30 cellular contexts compared by ENCODE assay signal in genomic region chr6:35463292-35463691, GRCh38. TPM values are rescaled to one million over a fixed set of nuclear protein-coding genes. Genes with fewer than 3 reads are reported as not detected.
DNase-seq lines count a peak whose midpoint lies in the region; ATAC-seq, FAIRE-seq and TF ChIP-seq lines count a peak whose summit lies in the region.
"Had no signal": no experiment of that assay in that cellular context is flagged by ENCODE, and none has a peak within 500 bp of the region (broad histone marks: within the 10 kb centered on the region; RNA-seq: fewer than 3 reads in every experiment).

No MANE protein-coding gene starts in this region.

- H3K27ac ChIP-seq in liver (ENCODE audit: low read depth in 1 of 2, low read length in 2 of 2) (no peak overlapping the region), HepG2 (ENCODE audit: extremely low read length, insufficient read depth, low read length) (no peak overlapping the region), uterus (no peak overlapping the region)
- H3K27ac ChIP-seq: 22Rv1, A549, BLaER1 had no signal

- H3K9me3 Mint-ChIP-seq in neural crest cell (no peaks in the 10 kb centered on the region), chondrocyte (ENCODE audit: low read depth) (no peaks in the 10 kb centered on the region)
- H3K9me3 Mint-ChIP-seq: CD4-positive, alpha-beta memory T cell; CD4-positive, CD25-positive, alpha-beta regulatory T cell; CD8-positive, alpha-beta memory T cell had no signal

- H3K4me1 Mint-ChIP-seq in neural crest cell (peaks cover 9% of the 10 kb centered on the region), chondrocyte (ENCODE audit: low read depth) (peaks cover 7% of the 10 kb centered on the region)

- POLR2A ChIA-PET in HepG2 (lab: Yijun Ruan, JAX): no interaction called here

- H3K79me2 ChIP-seq in HepG2 (ENCODE audit: insufficient read depth, low read length): peaks cover 1% of the 10 kb centered on the region

- no peak overlapping the region for H3K27ac Mint-ChIP-seq in neural crest cell (ENCODE audit: unreplicated experiment)
- H3K27ac Mint-ChIP-seq in chondrocyte (ENCODE audit: unreplicated experiment): no peak overlapping the region

- no peak for FAIRE-seq in HepG2 (lab: Jason Lieb, UNC)
- FAIRE-seq: A549, GM12878, GM12892, GM18507 had no signal

- H3K36me3 ChIP-seq in liver (ENCODE audit: control insufficient read depth in 4 of 4, insufficient read depth in 3 of 4, low read depth in 1 of 4, low read length in 3 of 4) (no peaks in the 10 kb centered on the region), HepG2 (replicated peaks in 1 of 2; ENCODE audit: control insufficient read depth in 1 of 2, insufficient read depth in 2 of 2, low read length in 2 of 2) (peaks cover 4 to 28% of the 10 kb centered on the region in 2 experiments; a peak in 3 of 5 replicates), uterus (no peaks in the 10 kb centered on the region)

- TF ChIP-seq RAD21 in liver (IDR thresholded peaks at IDR 0.05): no peak
- no peak for TF ChIP-seq RAD21 in HepG2 (CRISPR knock-in tag; IDR thresholded peaks at IDR 0.05)

- peaks cover 6% of the 10 kb centered on the region for H3K27me3 Mint-ChIP-seq in neural crest cell (ENCODE audit: low read depth)
- no peaks in the 10 kb centered on the region for H3K27me3 Mint-ChIP-seq in chondrocyte (ENCODE audit: low read depth)
- H3K27me3 Mint-ChIP-seq: CD4-positive, alpha-beta memory T cell; CD4-positive, CD25-positive, alpha-beta regulatory T cell; CD8-positive, alpha-beta memory T cell had no signal

- H3K27me3 ChIP-seq in liver (ENCODE audit: control insufficient read depth in 4 of 4, insufficient read depth in 4 of 4, low read length in 3 of 4) (no peaks in the 10 kb centered on the region), HepG2 (ENCODE audit: control insufficient read depth in 1 of 2, insufficient read depth in 2 of 2, low read length in 2 of 2) (no peaks in the 10 kb centered on the region), uterus (no peaks in the 10 kb centered on the region)
- H3K27me3 ChIP-seq: BE2C, BLaER1 had no signal

- H3K4me3 ChIP-seq in liver (ENCODE audit: low read depth in 1 of 3, low read length in 3 of 3) (no peak overlapping the region), HepG2 (replicated peaks in 1 of 3; ENCODE audit: insufficient read depth in 1 of 3, low read depth in 2 of 3, low read length in 3 of 3) (no peak overlapping the region), uterus (no peak overlapping the region)
- H3K4me3 ChIP-seq: A549, BLaER1, GM12878 had no signal

- no peak for DNase-seq in HepG2 (ENCODE audit: low spot score)
- DNase-seq in left lobe of liver (ENCODE audit: low spot score): no peak
- no peak for DNase-seq in neural crest cell (ENCODE audit: low read depth, low spot score)
- DNase-seq in chondrocyte (ENCODE audit: low spot score): no peak
- DNase-seq in uterus: no peak
- no peak for DNase-seq in AG08396 (ENCODE audit: low spot score)
- DNase-seq: BE2C; C1 segment of cervical spinal cord; CD4-positive, alpha-beta memory T cell; CD4-positive, CD25-positive, alpha-beta regulatory T cell; CD8-positive, alpha-beta memory T cell; COR-L47; DMS 273 treated with DMSO at 0.1 percent for 48 hours; DMS153; DMS53; DMS79; DND-41; EL; GDM1 had no signal

- no peak for TF ChIP-seq EP300 in HepG2 (IDR thresholded peaks at IDR 0.05; ENCODE audit: low read depth in 2 of 2, low read length in 2 of 2)
- TF ChIP-seq EP300 in HepG2 (CRISPR knock-in tag; IDR thresholded peaks at IDR 0.05; ENCODE audit: borderline replicate concordance): no peak

- H3K4me2 ChIP-seq in HepG2 (ENCODE audit: low read depth, low read length): no peak overlapping the region
- H3K4me2 ChIP-seq: A549, BLaER1 had no signal

- TF ChIP-seq POLR2A in HepG2 (IDR thresholded peaks at IDR 0.05; ENCODE audit: insufficient read depth in 1 of 2, low read depth in 2 of 2, low read length in 2 of 2): no peak
- TF ChIP-seq POLR2A in uterus (IDR thresholded peaks at IDR 0.05): no peak

- H2AFZ ChIP-seq in HepG2 (ENCODE audit: low read length): no peak overlapping the region

- H3K9ac ChIP-seq in liver (ENCODE audit: low read depth in 1 of 2, low read length in 2 of 2): no peak overlapping the region
- no peak overlapping the region for H3K9ac ChIP-seq in HepG2 (ENCODE audit: insufficient read depth, low read depth, low read length)
- H3K9ac ChIP-seq: BLaER1 had no signal

- ATAC-seq in HepG2 (no peak), left lobe of liver (peak; percentile 15)
- ATAC-seq: A549, GM12878 had no signal

- H3K36me3 Mint-ChIP-seq in neural crest cell (ENCODE audit: low read depth) (peaks cover 18% of the 10 kb centered on the region), chondrocyte (ENCODE audit: low read depth) (peaks cover 8% of the 10 kb centered on the region)

- H3K9me3 ChIP-seq in liver (ENCODE audit: control insufficient read depth in 4 of 4, low read length in 3 of 4): no peaks in the 10 kb centered on the region
- H3K9me3 ChIP-seq in HepG2 (ENCODE audit: low read length): no peaks in the 10 kb centered on the region
- no peaks in the 10 kb centered on the region for H3K9me3 ChIP-seq in uterus
- H3K9me3 ChIP-seq: A549, BE2C, BLaER1 had no signal

- intact Hi-C loops in HepG2 (cut with micrococcal nuclease; ENCODE audit: unreplicated experiment): no loop called here
- intact Hi-C loops in uterus (cut with DNase I; ENCODE audit: low total_unique reads): no loop called here

- H3K4me3 Mint-ChIP-seq in neural crest cell (peak overlapping the region; percentile 39), chondrocyte (ENCODE audit: unreplicated experiment) (no peak overlapping the region)
- H3K4me3 Mint-ChIP-seq: CD14-positive monocyte; CD4-positive, alpha-beta memory T cell; CD4-positive, CD25-positive, alpha-beta regulatory T cell; CD8-positive, alpha-beta memory T cell had no signal

- TF ChIP-seq CTCF in liver (IDR thresholded peaks at IDR 0.05; ENCODE audit: low read depth, low read length, missing input control) (no peak), HepG2 (CRISPR knock-in tag; IDR thresholded peaks at IDR 0.05) (no peak), neural crest cell (conservative IDR thresholded peaks at IDR 0.05) (no peak), chondrocyte (IDR thresholded peaks at IDR 0.05) (no peak), uterus (IDR thresholded peaks at IDR 0.05) (no peak)

- H4K20me1 ChIP-seq in HepG2 (ENCODE audit: insufficient read depth, low read length): no peaks in the 10 kb centered on the region
- H4K20me1 ChIP-seq: BLaER1 had no signal

- in situ Hi-C loops in HepG2 (cut with HindIII; ENCODE audit: extremely low pct_ligation_motif_present, low pct_unique_long_range_greater_than_20kb): no loop called here

- CTCF ChIA-PET in HepG2 (lab: Yijun Ruan, JAX; ENCODE audit: low intra/inter-chr PET ratio, low total read pairs): no interaction called here

- WGBS in liver: 51% methylated on average over 4 of the region's 4 CpGs
- 95% methylated on average over 4 of the region's 4 CpGs for WGBS in HepG2 (ENCODE audit: low lambda C conversion rate)

- BruUV-seq in HepG2 (replicated peaks; lab: Mats Ljungman, UMichigan): no TSS peak

- peaks cover 0 to 6% (median 0%) of the 10 kb centered on the region in 4 donors for H3K4me1 ChIP-seq in liver (ENCODE audit: control insufficient read depth in 4 of 4, insufficient read depth in 4 of 4, low read length in 3 of 4)
- peaks cover 8% of the 10 kb centered on the region for H3K4me1 ChIP-seq in HepG2 (ENCODE audit: insufficient read depth, low read length)
- no peaks in the 10 kb centered on the region for H3K4me1 ChIP-seq in uterus

RNA-seq across cellular contexts. Expression of gene RPL10A, which starts 4.9 kb away (rescaled TPM):
- total RNA-seq in liver (1,000 to 10,000 TPM in 1 of 2 donors, 100 to 1,000 TPM in 1; 363 to 1,235 TPM), HepG2 (2016; rRNA removed; fragmentation: Illumina TruSeq; extraction: Trizol) (1,854 and 2,285 TPM in 2 replicates), left lobe of liver (411 TPM), neural crest cell (1,717 and 1,733 TPM in 2 replicates), chondrocyte (844 to 899 TPM (median 848 TPM) in 3 replicates), uterus (1,000 to 10,000 TPM; 1,557 to 4,762 (median 2,904) TPM)
- polyA plus RNA-seq in liver (100 to 1,000 TPM; 213 to 694 TPM), HepG2 (2011; rRNA removed) (2,253 and 2,726 TPM in 2 replicates)
- total RNA-seq in HepG2 (2016; cell fraction: cytosol; rRNA removed; fragmentation: Illumina TruSeq; extraction: Trizol; ENCODE audit: low read depth): 2,437 and 2,775 TPM in 2 replicates
- total RNA-seq in HepG2 (2016; cell fraction: insoluble cytoplasmic fraction; rRNA removed; fragmentation: Illumina TruSeq; extraction: Trizol): 1,859 and 2,386 TPM in 2 replicates
- total RNA-seq in HepG2 (2016; cell fraction: membrane; rRNA removed; fragmentation: Illumina TruSeq; extraction: Trizol): 4,119 and 4,316 TPM in 2 replicates
- total RNA-seq in HepG2 (2016; cell fraction: nucleus; rRNA removed; fragmentation: Illumina TruSeq; extraction: Trizol): 734 and 771 TPM in 2 replicates
- 2,315 and 3,589 TPM in 2 replicates for polyA plus RNA-seq in HepG2 (2011; cell fraction: cytosol; rRNA removed)
- polyA plus RNA-seq in HepG2 (2011; cell fraction: nucleus; rRNA removed): 1,402 and 1,561 TPM in 2 replicates
- polyA plus RNA-seq in HepG2 (2012): 2,161 and 2,246 TPM in 2 replicates
- 3,096 and 3,343 TPM in 2 replicates for polyA plus RNA-seq in HepG2 (2016; cell fraction: cytosol; fragmentation: Illumina TruSeq; extraction: Trizol; ENCODE audit: low read depth)
- 2,345 and 2,428 TPM in 2 replicates for polyA plus RNA-seq in HepG2 (2016; cell fraction: insoluble cytoplasmic fraction; fragmentation: Illumina TruSeq; extraction: Trizol; ENCODE audit: low read depth)
- 4,116 and 4,234 TPM in 2 replicates for polyA plus RNA-seq in HepG2 (2016; cell fraction: membrane; fragmentation: Illumina TruSeq; extraction: Trizol; ENCODE audit: low read depth)
- 1,389 and 1,424 TPM in 2 replicates for polyA plus RNA-seq in HepG2 (2016; cell fraction: nucleus; fragmentation: Illumina TruSeq; extraction: Trizol; ENCODE audit: insufficient read depth, low read depth)
- 921 and 1,139 TPM in 2 replicates for polyA minus RNA-seq in HepG2 (2011; rRNA and poly(A)+ RNA removed; ENCODE audit: low replicate concordance)
- polyA minus RNA-seq in HepG2 (2011; cell fraction: cytosol; rRNA and poly(A)+ RNA removed): 630 and 657 TPM in 2 replicates
- polyA minus RNA-seq in HepG2 (2011; cell fraction: nucleus; rRNA and poly(A)+ RNA removed): 275 and 369 TPM in 2 replicates

RNA-seq across cellular contexts. Expression of gene FANCE, which starts 11.2 kb away (rescaled TPM):
- total RNA-seq in liver (1 to 10 TPM in 1 of 2 donors, under 1 TPM in 1; 0.84 to 4.2 TPM), HepG2 (2016; rRNA removed; fragmentation: Illumina TruSeq; extraction: Trizol) (9.7 and 11.2 TPM in 2 replicates), left lobe of liver (1.1 TPM), neural crest cell (18.8 and 20.4 TPM in 2 replicates), chondrocyte (5.6 to 7.4 TPM (median 6.8 TPM) in 3 replicates), uterus (10 to 100 TPM in 3 of 4 donors, 1 to 10 TPM in 1; 9.6 to 19.1 (median 11.4) TPM)
- polyA plus RNA-seq in liver (under 1 TPM; 0.11 to 0.74 TPM), HepG2 (2011; rRNA removed) (7.1 and 7.9 TPM in 2 replicates)
- 1.9 and 2.5 TPM in 2 replicates for total RNA-seq in HepG2 (2016; cell fraction: cytosol; rRNA removed; fragmentation: Illumina TruSeq; extraction: Trizol; ENCODE audit: low read depth)
- 9.2 and 10.0 TPM in 2 replicates for total RNA-seq in HepG2 (2016; cell fraction: insoluble cytoplasmic fraction; rRNA removed; fragmentation: Illumina TruSeq; extraction: Trizol)
- total RNA-seq in HepG2 (2016; cell fraction: membrane; rRNA removed; fragmentation: Illumina TruSeq; extraction: Trizol): 6.3 and 6.7 TPM in 2 replicates
- total RNA-seq in HepG2 (2016; cell fraction: nucleus; rRNA removed; fragmentation: Illumina TruSeq; extraction: Trizol): 4.8 and 7.1 TPM in 2 replicates
- polyA plus RNA-seq in HepG2 (2011; cell fraction: cytosol; rRNA removed): 6.3 and 6.8 TPM in 2 replicates
- 6.9 and 8.4 TPM in 2 replicates for polyA plus RNA-seq in HepG2 (2011; cell fraction: nucleus; rRNA removed)
- polyA plus RNA-seq in HepG2 (2012): 4.1 and 4.3 TPM in 2 replicates
- polyA plus RNA-seq in HepG2 (2016; cell fraction: cytosol; fragmentation: Illumina TruSeq; extraction: Trizol; ENCODE audit: low read depth): 1.5 and 1.6 TPM in 2 replicates
- 7.5 and 8.6 TPM in 2 replicates for polyA plus RNA-seq in HepG2 (2016; cell fraction: insoluble cytoplasmic fraction; fragmentation: Illumina TruSeq; extraction: Trizol; ENCODE audit: low read depth)
- 3.0 and 4.3 TPM in 2 replicates for polyA plus RNA-seq in HepG2 (2016; cell fraction: membrane; fragmentation: Illumina TruSeq; extraction: Trizol; ENCODE audit: low read depth)
- polyA plus RNA-seq in HepG2 (2016; cell fraction: nucleus; fragmentation: Illumina TruSeq; extraction: Trizol; ENCODE audit: insufficient read depth, low read depth): 13.2 and 13.8 TPM in 2 replicates
- polyA minus RNA-seq in HepG2 (2011; rRNA and poly(A)+ RNA removed; ENCODE audit: low replicate concordance): 14.3 and 23.1 TPM in 2 replicates
- 5.5 TPM in 2 replicates for polyA minus RNA-seq in HepG2 (2011; cell fraction: cytosol; rRNA and poly(A)+ RNA removed)
- polyA minus RNA-seq in HepG2 (2011; cell fraction: nucleus; rRNA and poly(A)+ RNA removed): 1.8 and 2.4 TPM in 2 replicates

RNA-seq across cellular contexts. Expression of gene TEAD3, which starts 33.6 kb away (rescaled TPM):
- total RNA-seq in liver: 1 to 10 TPM; 1.9 to 5.8 TPM
- polyA plus RNA-seq in liver: 1 to 10 TPM; 3.3 to 6.8 TPM
- total RNA-seq in HepG2 (2016; rRNA removed; fragmentation: Illumina TruSeq; extraction: Trizol): 14.4 and 15.1 TPM in 2 replicates
- 3.9 and 4.4 TPM in 2 replicates for total RNA-seq in HepG2 (2016; cell fraction: cytosol; rRNA removed; fragmentation: Illumina TruSeq; extraction: Trizol; ENCODE audit: low read depth)
- 12.5 and 14.5 TPM in 2 replicates for total RNA-seq in HepG2 (2016; cell fraction: insoluble cytoplasmic fraction; rRNA removed; fragmentation: Illumina TruSeq; extraction: Trizol)
- 14.0 and 14.5 TPM in 2 replicates for total RNA-seq in HepG2 (2016; cell fraction: membrane; rRNA removed; fragmentation: Illumina TruSeq; extraction: Trizol)
- total RNA-seq in HepG2 (2016; cell fraction: nucleus; rRNA removed; fragmentation: Illumina TruSeq; extraction: Trizol): 12.5 and 14.3 TPM in 2 replicates
- 16.5 and 20.5 TPM in 2 replicates for polyA plus RNA-seq in HepG2 (2011; rRNA removed)
- 11.8 and 14.3 TPM in 2 replicates for polyA plus RNA-seq in HepG2 (2011; cell fraction: cytosol; rRNA removed)
- 41.6 and 45.4 TPM in 2 replicates for polyA plus RNA-seq in HepG2 (2011; cell fraction: nucleus; rRNA removed)
- polyA plus RNA-seq in HepG2 (2012): 19.1 and 24.4 TPM in 2 replicates
- polyA plus RNA-seq in HepG2 (2016; cell fraction: cytosol; fragmentation: Illumina TruSeq; extraction: Trizol; ENCODE audit: low read depth): 5.1 and 5.5 TPM in 2 replicates
- polyA plus RNA-seq in HepG2 (2016; cell fraction: insoluble cytoplasmic fraction; fragmentation: Illumina TruSeq; extraction: Trizol; ENCODE audit: low read depth): 22.1 and 28.5 TPM in 2 replicates
- 12.7 and 14.9 TPM in 2 replicates for polyA plus RNA-seq in HepG2 (2016; cell fraction: membrane; fragmentation: Illumina TruSeq; extraction: Trizol; ENCODE audit: low read depth)
- 41.9 and 43.9 TPM in 2 replicates for polyA plus RNA-seq in HepG2 (2016; cell fraction: nucleus; fragmentation: Illumina TruSeq; extraction: Trizol; ENCODE audit: insufficient read depth, low read depth)
- 6.0 and 22.8 TPM in 2 replicates for polyA minus RNA-seq in HepG2 (2011; rRNA and poly(A)+ RNA removed; ENCODE audit: low replicate concordance)
- polyA minus RNA-seq in HepG2 (2011; cell fraction: cytosol; rRNA and poly(A)+ RNA removed): 7.7 and 8.2 TPM in 2 replicates
- 7.9 and 8.6 TPM in 2 replicates for polyA minus RNA-seq in HepG2 (2011; cell fraction: nucleus; rRNA and poly(A)+ RNA removed)
- 6.3 TPM for total RNA-seq in left lobe of liver
- total RNA-seq in neural crest cell: 18.0 and 19.2 TPM in 2 replicates
- total RNA-seq in chondrocyte: 35.1 to 57.1 TPM (median 56.8 TPM) in 3 replicates
- 100 to 1,000 TPM in 1 of 4 donors, 10 to 100 TPM in 3; 10.2 to 107 (median 17.2) TPM for total RNA-seq in uterus
- total RNA-seq: CD4-positive, CD25-positive, alpha-beta regulatory T cell had no signal
- polyA plus RNA-seq: CD14-positive monocyte had no signal

RNA-seq across cellular contexts. Expression of gene TULP1, which starts 49.4 kb away (rescaled TPM):
- not detected for total RNA-seq in liver
- polyA plus RNA-seq in liver: not detected
- not detected in 2 replicates for total RNA-seq in HepG2 (2016; rRNA removed; fragmentation: Illumina TruSeq; extraction: Trizol)
- total RNA-seq in HepG2 (2016; cell fraction: cytosol; rRNA removed; fragmentation: Illumina TruSeq; extraction: Trizol; ENCODE audit: low read depth): 0.35 TPM in 1 of 2 replicates, not detected in the other
- total RNA-seq in HepG2 (2016; cell fraction: insoluble cytoplasmic fraction; rRNA removed; fragmentation: Illumina TruSeq; extraction: Trizol): not detected in 2 replicates
- not detected in 2 replicates for total RNA-seq in HepG2 (2016; cell fraction: membrane; rRNA removed; fragmentation: Illumina TruSeq; extraction: Trizol)
- not detected in 2 replicates for total RNA-seq in HepG2 (2016; cell fraction: nucleus; rRNA removed; fragmentation: Illumina TruSeq; extraction: Trizol)
- polyA plus RNA-seq in HepG2 (2011; rRNA removed): not detected in 2 replicates
- not detected in 2 replicates for polyA plus RNA-seq in HepG2 (2011; cell fraction: cytosol; rRNA removed)
- not detected in 2 replicates for polyA plus RNA-seq in HepG2 (2011; cell fraction: nucleus; rRNA removed)
- polyA plus RNA-seq in HepG2 (2012): not detected in 2 replicates
- not detected in 2 replicates for polyA plus RNA-seq in HepG2 (2016; cell fraction: cytosol; fragmentation: Illumina TruSeq; extraction: Trizol; ENCODE audit: low read depth)
- polyA plus RNA-seq in HepG2 (2016; cell fraction: insoluble cytoplasmic fraction; fragmentation: Illumina TruSeq; extraction: Trizol; ENCODE audit: low read depth): not detected in 2 replicates
- not detected in 2 replicates for polyA plus RNA-seq in HepG2 (2016; cell fraction: membrane; fragmentation: Illumina TruSeq; extraction: Trizol; ENCODE audit: low read depth)
- polyA plus RNA-seq in HepG2 (2016; cell fraction: nucleus; fragmentation: Illumina TruSeq; extraction: Trizol; ENCODE audit: insufficient read depth, low read depth): not detected in 2 replicates
- polyA minus RNA-seq in HepG2 (2011; rRNA and poly(A)+ RNA removed; ENCODE audit: low replicate concordance): not detected in 2 replicates
- not detected in 2 replicates for polyA minus RNA-seq in HepG2 (2011; cell fraction: cytosol; rRNA and poly(A)+ RNA removed)
- polyA minus RNA-seq in HepG2 (2011; cell fraction: nucleus; rRNA and poly(A)+ RNA removed): not detected in 2 replicates
- not detected for total RNA-seq in left lobe of liver
- not detected in 2 replicates for total RNA-seq in neural crest cell
- total RNA-seq in chondrocyte: not detected in 3 replicates
- total RNA-seq in uterus: 1 to 10 TPM in 3 of 4 donors, not detected in 1; 1.6 to 3.2 (median 2.1) TPM
- total RNA-seq: A172; CD4-positive, alpha-beta memory T cell; CD4-positive, CD25-positive, alpha-beta regulatory T cell; CD8-positive, alpha-beta memory T cell; Daoy; G401; GM12878 had no signal
- polyA plus RNA-seq: A549; CD14-positive monocyte; CD4-positive, alpha-beta memory T cell; CD4-positive, CD25-positive, alpha-beta regulatory T cell; CD8-positive, alpha-beta memory T cell; GM12878 had no signal
